In the genomic region with DNA sequence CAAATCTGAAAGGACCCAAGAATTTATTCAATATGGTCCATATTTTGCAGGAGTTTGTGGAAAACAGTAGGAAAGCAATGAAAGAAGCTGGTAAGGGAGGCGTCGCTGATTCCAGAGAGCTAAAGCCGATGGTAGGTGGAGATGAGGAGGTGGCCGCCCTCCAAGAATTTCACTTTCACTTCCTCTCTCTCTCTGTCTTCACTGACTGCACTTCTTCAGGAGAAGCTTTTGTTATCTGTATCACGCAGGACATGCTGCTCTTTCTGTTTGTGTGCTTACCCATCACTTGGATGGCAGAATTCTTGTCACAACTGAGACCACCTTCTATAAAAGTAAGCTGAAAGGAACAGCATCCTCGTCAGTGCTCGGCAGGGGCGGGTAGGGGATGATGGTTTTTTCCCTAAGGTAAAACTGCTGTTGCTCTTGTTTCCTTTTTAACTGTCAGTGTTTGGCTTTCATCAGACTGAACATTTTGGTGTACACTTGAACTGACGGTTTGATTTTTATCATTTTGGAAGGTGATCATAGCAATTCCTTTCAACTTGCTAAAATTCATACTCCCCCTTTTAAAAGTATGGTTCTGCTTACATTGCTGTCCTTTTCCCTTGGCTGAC, we compare ENCODE assay signal across 8 cellular contexts.
DNase-seq lines count a peak whose midpoint lies in the region; ATAC-seq and TF ChIP-seq lines count a peak whose summit lies in the region.

No MANE protein-coding gene starts in this region.

- H3K4me3 Mint-ChIP-seq in GM23338 = no peak overlapping the region
- peak overlapping the region; percentile 79 for H3K4me3 Mint-ChIP-seq in activated naive CD8-positive, alpha-beta T cell treated with anti-CD3 and anti-CD28 coated beads for 36 hours

- H3K9ac ChIP-seq in MM.1S (ENCODE audit: low read length) (no peak overlapping the region), SK-N-SH (no peak overlapping the region)

- H3K79me2 ChIP-seq in GM23338 (replicated peaks; ENCODE audit: insufficient read depth) (no peaks in the 10 kb centered on the region), MM.1S (ENCODE audit: low read length) (no peaks in the 10 kb centered on the region), SK-N-SH (ENCODE audit: insufficient read depth) (no peaks in the 10 kb centered on the region)

- H3K4me2 ChIP-seq in GM23338 = no peak overlapping the region
- peak overlapping the region; percentile 33 for H3K4me2 ChIP-seq in MM.1S (ENCODE audit: low read depth, low read length)
- H3K4me2 ChIP-seq in SK-N-SH = no peak overlapping the region

- H3F3A ChIP-seq in GM23338 (replicated peaks; ENCODE audit: low read depth) (no peaks in the 10 kb centered on the region), MM.1S (ENCODE audit: insufficient read depth, low read length) (no peaks in the 10 kb centered on the region), SK-N-SH (replicated peaks; ENCODE audit: insufficient read depth) (no peaks in the 10 kb centered on the region)

- H3K4me3 ChIP-seq in GM23338 (no peak overlapping the region), MM.1S (ENCODE audit: low read length) (peak overlapping the region; percentile 21; the same call in 1 of the 2 replicates), SK-N-SH (ENCODE audit: low read depth in 2 of 2, low read length in 1 of 2) (no peak overlapping the region)

- DNase-seq in GM23338 (ENCODE audit: low spot score) = peak; percentile 27
- peak; percentile 31 for DNase-seq in MM.1S
- DNase-seq in activated naive CD8-positive, alpha-beta T cell treated with anti-CD3 and anti-CD28 coated beads for 36 hours = peak; percentile 29
- no peak for DNase-seq in omental fat pad (ENCODE audit: low spot score)
- DNase-seq in HCEC 1CT = no peak
- DNase-seq in SK-N-SH = no peak
- no peak for DNase-seq in DMS53 treated with DMSO at 0.1 percent for 48 hours (lab: John Stamatoyannopoulos, UW; ENCODE audit: unreplicated experiment)

- TF ChIP-seq EP300 in SK-N-SH (IDR thresholded peaks at IDR 0.05; ENCODE audit: borderline replicate concordance in 1 of 2, low read depth in 1 of 2, low read length in 1 of 2) = no peak

- H3K27me3 Mint-ChIP-seq in GM23338 (ENCODE audit: insufficient read depth, low read depth, poor library complexity) = no peaks in the 10 kb centered on the region
- no peaks in the 10 kb centered on the region for H3K27me3 Mint-ChIP-seq in activated naive CD8-positive, alpha-beta T cell treated with anti-CD3 and anti-CD28 coated beads for 36 hours

- POLR2A ChIA-PET in SK-N-SH (lab: Yijun Ruan, JAX) = no interaction called here

- H3K36me3 ChIP-seq in GM23338 (ENCODE audit: insufficient read depth) = no peaks in the 10 kb centered on the region
- no peaks in the 10 kb centered on the region; the same call in 1 of the 2 replicates for H3K36me3 ChIP-seq in MM.1S (replicated peaks; ENCODE audit: insufficient read depth, low read length)
- H3K36me3 ChIP-seq in SK-N-SH (replicated peaks in 1 of 2; ENCODE audit: control insufficient read depth in 1 of 2, insufficient read depth in 2 of 2, low read length in 1 of 2) = peaks cover 9 to 14% of the 10 kb centered on the region in 2 experiments

- no peak overlapping the region for H2AFZ ChIP-seq in GM23338
- H2AFZ ChIP-seq in MM.1S (ENCODE audit: low read length) = no peak overlapping the region
- H2AFZ ChIP-seq in SK-N-SH (ENCODE audit: low read depth) = no peak overlapping the region

- H3K9me3 ChIP-seq in MM.1S (replicated peaks; ENCODE audit: insufficient read depth, low read length) = no peaks in the 10 kb centered on the region
- H3K9me3 ChIP-seq in SK-N-SH = no peaks in the 10 kb centered on the region

- H3K4me1 ChIP-seq in GM23338 (ENCODE audit: insufficient read depth) = peaks cover 21% of the 10 kb centered on the region
- 0 out of 2 replicates have a peak, but pooled peaks cover 7% of the 10 kb centered on the region for H3K4me1 ChIP-seq in MM.1S (ENCODE audit: low read length)
- H3K4me1 ChIP-seq in SK-N-SH (ENCODE audit: control insufficient read depth in 1 of 2, insufficient read depth in 2 of 2, low read depth in 1 of 2, low read length in 1 of 2) = no peaks in the 10 kb centered on the region; a peak in 1 of 4 replicates

- H3K9me3 Mint-ChIP-seq in GM23338 = no peaks in the 10 kb centered on the region
- H3K9me3 Mint-ChIP-seq in activated naive CD8-positive, alpha-beta T cell treated with anti-CD3 and anti-CD28 coated beads for 36 hours = no peaks in the 10 kb centered on the region

- H3K27ac ChIP-seq in GM23338 (ENCODE audit: low read depth) = no peak overlapping the region
- H3K27ac ChIP-seq in MM.1S (ENCODE audit: low read length) = peak overlapping the region; percentile 14; the same call in 1 of the 2 replicates
- H3K27ac ChIP-seq in SK-N-SH (ENCODE audit: low read depth in 2 of 2, low read length in 1 of 2) = no peak overlapping the region

- no peak for TF ChIP-seq RAD21 in SK-N-SH (IDR thresholded peaks at IDR 0.05; ENCODE audit: low read length)

- 90% methylated on average over 9 of the region's 9 CpGs for WGBS in SK-N-SH (ENCODE audit: low lambda C conversion rate)

- H3K36me3 Mint-ChIP-seq in GM23338 (ENCODE audit: low read depth) = peaks cover 10% of the 10 kb centered on the region; the same call in 2 of the 3 replicates
- peaks cover 5% of the 10 kb centered on the region for H3K36me3 Mint-ChIP-seq in activated naive CD8-positive, alpha-beta T cell treated with anti-CD3 and anti-CD28 coated beads for 36 hours

- H3K9me2 ChIP-seq in GM23338 (ENCODE audit: insufficient read depth) (no peaks in the 10 kb centered on the region; the same call in 1 of the 2 replicates), MM.1S (replicated peaks; ENCODE audit: insufficient read depth, low read length) (no peaks in the 10 kb centered on the region), SK-N-SH (no peaks in the 10 kb centered on the region)

- ATAC-seq in GM18508 (IDR thresholded peaks at IDR 0.05; ENCODE audit: insufficient read depth, unreplicated experiment) (peak; percentile 95), GM23338 (no peak), omental fat pad (ENCODE audit: low FRiP score) (peak; percentile 71)

- TF ChIP-seq CTCF in GM23338 (conservative IDR thresholded peaks at IDR 0.05; ENCODE audit: low read depth in 2 of 2) (no peak), MM.1S (IDR thresholded peaks at IDR 0.05; ENCODE audit: low read length) (no peak), omental fat pad (IDR thresholded peaks at IDR 0.05) (no peak), SK-N-SH (IDR thresholded peaks at IDR 0.05) (no peak)

- H4K20me1 ChIP-seq in GM23338 (replicated peaks; ENCODE audit: insufficient read depth) = no peaks in the 10 kb centered on the region
- no peaks in the 10 kb centered on the region for H4K20me1 ChIP-seq in MM.1S (ENCODE audit: insufficient read depth, low read length)
- H4K20me1 ChIP-seq in SK-N-SH (ENCODE audit: insufficient read depth) = no peaks in the 10 kb centered on the region

- no peaks in the 10 kb centered on the region for H3K27me3 ChIP-seq in GM23338 (ENCODE audit: insufficient read depth)
- H3K27me3 ChIP-seq in MM.1S (replicated peaks; ENCODE audit: insufficient read depth, low read length) = no peaks in the 10 kb centered on the region
- H3K27me3 ChIP-seq in SK-N-SH (ENCODE audit: insufficient read depth) = no peaks in the 10 kb centered on the region

- CTCF ChIA-PET in SK-N-SH (lab: Yijun Ruan, JAX) = interaction anchor here (0.6 kb wide), 1 partner anchor 138 kb away, joined by 3 read pairs; no protein-coding TSS in a partner anchor

- H3K27ac Mint-ChIP-seq in GM23338 = no peak overlapping the region
- peak overlapping the region; percentile 75 for H3K27ac Mint-ChIP-seq in activated naive CD8-positive, alpha-beta T cell treated with anti-CD3 and anti-CD28 coated beads for 36 hours

- peaks cover 31% of the 10 kb centered on the region for H3K4me1 Mint-ChIP-seq in GM23338
- H3K4me1 Mint-ChIP-seq in activated naive CD8-positive, alpha-beta T cell treated with anti-CD3 and anti-CD28 coated beads for 36 hours = peaks cover 8% of the 10 kb centered on the region

TF ChIP-seq in GM23338, 12 proteins besides CTCF, POLR2A, EP300 and RAD21 (continues in another document):
- no peak for TF ChIP-seq EZH2phosphoT487 (IDR thresholded peaks at IDR 0.05; ENCODE audit: unreplicated experiment)

TF ChIP-seq in SK-N-SH, 30 proteins besides CTCF, POLR2A, EP300 and RAD21:
- no peak for TF ChIP-seq YY1 (IDR thresholded peaks at IDR 0.05; ENCODE audit: low read depth)
- no peak for TF ChIP-seq GABPA (IDR thresholded peaks at IDR 0.05; ENCODE audit: low read depth)
- TF ChIP-seq EZH2phosphoT487 (IDR thresholded peaks at IDR 0.05; ENCODE audit: borderline replicate concordance, low read depth) = no peak
- TF ChIP-seq CHD2 (IDR thresholded peaks at IDR 0.05; ENCODE audit: low read length, partially characterized antibody) = no peak
- no peak for TF ChIP-seq MXI1 (IDR thresholded peaks at IDR 0.05; ENCODE audit: low read depth, low read length)
- no peak for TF ChIP-seq FOXJ3 (CRISPR knock-in tag; IDR thresholded peaks at IDR 0.05)
- TF ChIP-seq RFX5 (IDR thresholded peaks at IDR 0.05; ENCODE audit: low read length) = no peak

Comparison
In these comparisons a context has a peak if more than half of its experiments do, and no peak if none do; other contexts are left out.
1. DNase-seq: peak in GM23338 (single experiment), MM.1S (single experiment) and activated naive CD8-positive, alpha-beta T cell treated with anti-CD3 and anti-CD28 coated beads for 36 hours (single experiment); none in omental fat pad (single experiment), HCEC 1CT (single experiment), SK-N-SH (single experiment) and DMS53 treated with DMSO at 0.1 percent for 48 hours (single experiment).